20 cellular contexts compared by ENCODE assay signal in genomic region chr18:70332694-70333093, GRCh38. TPM values are rescaled to one million over a fixed set of nuclear protein-coding genes. Genes with fewer than 3 reads are reported as not detected.
DNase-seq lines count a peak whose midpoint lies in the region; ATAC-seq, FAIRE-seq and TF ChIP-seq lines count a peak whose summit lies in the region.
"Had no signal": no experiment of that assay in that cellular context is flagged by ENCODE, and none has a peak within 500 bp of the region (broad histone marks: within the 10 kb centered on the region; RNA-seq: fewer than 3 reads in every experiment).

No MANE protein-coding gene starts in this region.

- H3K27me3 Mint-ChIP-seq in HFFc6 (ENCODE audit: insufficient read depth) = peaks cover 2% of the 10 kb centered on the region

- H3K4me1 ChIP-seq in keratinocyte (ENCODE audit: control insufficient read depth, extremely low read depth, insufficient read depth, low read length) = peaks cover 41% of the 10 kb centered on the region
- H3K4me1 ChIP-seq in upper lobe of right lung = no peaks in the 10 kb centered on the region
- H3K4me1 ChIP-seq in BE2C = 0 out of 2 replicates have a peak, but pooled peaks cover 4% of the 10 kb centered on the region

- no peaks in the 10 kb centered on the region for H3K36me3 ChIP-seq in bronchial epithelial cell (ENCODE audit: control insufficient read depth, insufficient read depth, low read length)
- no peaks in the 10 kb centered on the region for H3K36me3 ChIP-seq in keratinocyte (ENCODE audit: control insufficient read depth in 2 of 2, extremely low read depth in 1 of 2, insufficient read depth in 2 of 2, low read length in 2 of 2)
- H3K36me3 ChIP-seq in upper lobe of right lung = no peaks in the 10 kb centered on the region
- H3K36me3 ChIP-seq in BE2C = no peaks in the 10 kb centered on the region
- H3K36me3 ChIP-seq: adrenal gland, neutrophil, suprapubic skin had no signal

- H3K27ac ChIP-seq in keratinocyte (ENCODE audit: control insufficient read depth, insufficient read depth, low read length) (peak overlapping the region; percentile 98), upper lobe of right lung (no peak overlapping the region)
- H3K27ac ChIP-seq: adrenal gland, coronary artery, neutrophil, suprapubic skin had no signal

- ATAC-seq in upper lobe of right lung (peak; percentile 46), HG03439 (IDR thresholded peaks at IDR 0.05; ENCODE audit: unreplicated experiment) (no peak)
- ATAC-seq: heart right ventricle, right cardiac atrium had no signal

- dilution Hi-C loops in keratinocyte (cut with MboI; ENCODE audit: extremely low pct_ligation_motif_present, low sequenced_read_pairs) = no loop called here

- intact Hi-C loops in upper lobe of right lung (cut with DNase I) = no loop called here

- no peak overlapping the region for H3K4me2 ChIP-seq in keratinocyte (ENCODE audit: control insufficient read depth, extremely low read depth, insufficient read depth, low read depth, low read length)

- H2AFZ ChIP-seq in keratinocyte (ENCODE audit: control insufficient read depth, low read length) = no peak overlapping the region

- H3K36me3 Mint-ChIP-seq in HFFc6 (ENCODE audit: low read depth) = peaks cover 57% of the 10 kb centered on the region

- no peak for TF ChIP-seq CTCF in HFFc6 (IDR thresholded peaks at IDR 0.05)
- TF ChIP-seq CTCF in bronchial epithelial cell (IDR thresholded peaks at IDR 0.05; ENCODE audit: insufficient read depth, low read length, severe bottlenecking) = no peak
- no peak for TF ChIP-seq CTCF in keratinocyte (optimal IDR thresholded peaks at IDR 0.05 in 1 of 3, IDR thresholded peaks at IDR 0.05 in 1 of 3, conservative IDR thresholded peaks at IDR 0.05 in 1 of 3; ENCODE audit: extremely low read depth in 1 of 3, insufficient read depth in 2 of 3, low read length in 3 of 3)
- no peak for TF ChIP-seq CTCF in upper lobe of right lung (IDR thresholded peaks at IDR 0.05)
- no peak for TF ChIP-seq CTCF in BE2C (IDR thresholded peaks at IDR 0.05; ENCODE audit: low read depth, low read length)

- peaks cover 76% of the 10 kb centered on the region for H3K4me1 Mint-ChIP-seq in HFFc6 (ENCODE audit: low read depth)

- DNase-seq in HFFc6 (peak; percentile 34), bronchial epithelial cell (ENCODE audit: low read depth) (peak; percentile 83), keratinocyte (ENCODE audit: low read depth, low spot score) (no peak), upper lobe of right lung (no peak), DMS53 treated with DMSO at 0.1 percent for 48 hours (lab: John Stamatoyannopoulos, UW; ENCODE audit: unreplicated experiment) (no peak), BE2C (no peak)
- DNase-seq: adrenal gland, DMS79 treated with DMSO at 0.1 percent for 48 hours, heart right ventricle, kidney, NCI-H1048, right cardiac atrium, RPMI8226, SW 1271 had no signal

- peaks cover 1% of the 10 kb centered on the region for H3K79me2 ChIP-seq in keratinocyte (ENCODE audit: control insufficient read depth, insufficient read depth, low read length)

- peaks cover 14% of the 10 kb centered on the region for H3K9me3 Mint-ChIP-seq in HFFc6

- H3K27me3 ChIP-seq in bronchial epithelial cell (ENCODE audit: control insufficient read depth, insufficient read depth, low read length) (no peaks in the 10 kb centered on the region), keratinocyte (ENCODE audit: control insufficient read depth, extremely low read depth, insufficient read depth, low read length) (no peaks in the 10 kb centered on the region), upper lobe of right lung (no peaks in the 10 kb centered on the region), BE2C (no peaks in the 10 kb centered on the region)
- H3K27me3 ChIP-seq: adrenal gland, heart right ventricle, neutrophil, suprapubic skin had no signal

- H3K9ac ChIP-seq in keratinocyte (ENCODE audit: control insufficient read depth, extremely low read depth, insufficient read depth, low read length) = no peak overlapping the region

- FAIRE-seq in bronchial epithelial cell (lab: Jason Lieb, UNC) (no peak), keratinocyte (lab: Jason Lieb, UNC) (peak; percentile 55)
- FAIRE-seq: endothelial cell of umbilical vein, kidney had no signal

- H3K4me3 Mint-ChIP-seq in HFFc6 = peak overlapping the region; percentile 6
- H3K4me3 Mint-ChIP-seq: CD14-positive monocyte had no signal

- no peaks in the 10 kb centered on the region for H4K20me1 ChIP-seq in keratinocyte (ENCODE audit: control insufficient read depth, extremely low read depth, insufficient read depth, low read length)

- H3K27ac Mint-ChIP-seq in HFFc6 = peak overlapping the region; percentile 76

- H3K9me3 ChIP-seq in keratinocyte (ENCODE audit: control insufficient read depth, low read depth, low read length) (peaks cover 1% of the 10 kb centered on the region), upper lobe of right lung (no peaks in the 10 kb centered on the region), BE2C (no peaks in the 10 kb centered on the region)
- H3K9me3 ChIP-seq: neutrophil, suprapubic skin had no signal

- H3K9me1 ChIP-seq in keratinocyte (ENCODE audit: control insufficient read depth, extremely low read depth, insufficient read depth, low read length) = no peaks in the 10 kb centered on the region

- H3K4me3 ChIP-seq in bronchial epithelial cell (ENCODE audit: low read depth, low read length) (no peak overlapping the region), keratinocyte (ENCODE audit: control insufficient read depth in 2 of 3, extremely low read depth in 1 of 3, insufficient read depth in 2 of 3, low read depth in 1 of 3, low read length in 3 of 3) (no peak overlapping the region), upper lobe of right lung (no peak overlapping the region), BE2C (ENCODE audit: low read depth, low read length) (no peak overlapping the region)
- H3K4me3 ChIP-seq: adrenal gland, coronary artery, heart right ventricle, suprapubic skin had no signal

RNA-seq across cellular contexts. Expression of gene SOCS6, which starts 43.8 kb away (rescaled TPM):
- total RNA-seq in HFFc6 (2021; fragmentation: NEBNext Ultra II Directional; extraction: Animal tissue kit (Norgen Biotek cat#: 25700)) = 10 to 100 TPM; 26.4 to 35.3 (median 30.7) TPM
- 51.6 and 52.7 TPM in 2 replicates for total RNA-seq in bronchial epithelial cell
- 18.7 to 22.2 TPM (median 20.4 TPM) in 3 replicates for polyA plus RNA-seq in keratinocyte
- polyA plus RNA-seq in keratinocyte (2011; ENCODE audit: low read depth) = 14.8 TPM
- polyA plus RNA-seq in keratinocyte (2011; cell fraction: cytosol; rRNA removed) = 11.4 and 15.8 TPM in 2 replicates
- 21.6 and 26.0 TPM in 2 replicates for polyA plus RNA-seq in keratinocyte (2011; cell fraction: nucleus; rRNA removed)
- 14.0 and 16.3 TPM in 2 replicates for polyA plus RNA-seq in keratinocyte (2012; ENCODE audit: low replicate concordance)
- polyA minus RNA-seq in keratinocyte = 24.4 to 45.0 TPM (median 43.3 TPM) in 3 replicates
- polyA minus RNA-seq in keratinocyte (2011; cell fraction: cytosol; rRNA and poly(A)+ RNA removed) = 18.0 TPM
- polyA minus RNA-seq in keratinocyte (2011; cell fraction: nucleus; rRNA and poly(A)+ RNA removed) = 22.9 and 34.6 TPM in 2 replicates
- 20.9 TPM for total RNA-seq in upper lobe of right lung
- polyA plus RNA-seq in BE2C (2012; ENCODE audit: insufficient read depth, insufficient read length, low read depth) = 8.1 TPM

Comparison
In these comparisons a context has a peak if more than half of its experiments do, and no peak if none do; other contexts are left out.
1. DNase-seq: peak in HFFc6 (single experiment) and bronchial epithelial cell (single experiment); none in keratinocyte (single experiment), upper lobe of right lung (single experiment), DMS53 treated with DMSO at 0.1 percent for 48 hours (single experiment) and BE2C (single experiment).